18 cellular contexts compared by ENCODE assay signal in the genomic region with DNA sequence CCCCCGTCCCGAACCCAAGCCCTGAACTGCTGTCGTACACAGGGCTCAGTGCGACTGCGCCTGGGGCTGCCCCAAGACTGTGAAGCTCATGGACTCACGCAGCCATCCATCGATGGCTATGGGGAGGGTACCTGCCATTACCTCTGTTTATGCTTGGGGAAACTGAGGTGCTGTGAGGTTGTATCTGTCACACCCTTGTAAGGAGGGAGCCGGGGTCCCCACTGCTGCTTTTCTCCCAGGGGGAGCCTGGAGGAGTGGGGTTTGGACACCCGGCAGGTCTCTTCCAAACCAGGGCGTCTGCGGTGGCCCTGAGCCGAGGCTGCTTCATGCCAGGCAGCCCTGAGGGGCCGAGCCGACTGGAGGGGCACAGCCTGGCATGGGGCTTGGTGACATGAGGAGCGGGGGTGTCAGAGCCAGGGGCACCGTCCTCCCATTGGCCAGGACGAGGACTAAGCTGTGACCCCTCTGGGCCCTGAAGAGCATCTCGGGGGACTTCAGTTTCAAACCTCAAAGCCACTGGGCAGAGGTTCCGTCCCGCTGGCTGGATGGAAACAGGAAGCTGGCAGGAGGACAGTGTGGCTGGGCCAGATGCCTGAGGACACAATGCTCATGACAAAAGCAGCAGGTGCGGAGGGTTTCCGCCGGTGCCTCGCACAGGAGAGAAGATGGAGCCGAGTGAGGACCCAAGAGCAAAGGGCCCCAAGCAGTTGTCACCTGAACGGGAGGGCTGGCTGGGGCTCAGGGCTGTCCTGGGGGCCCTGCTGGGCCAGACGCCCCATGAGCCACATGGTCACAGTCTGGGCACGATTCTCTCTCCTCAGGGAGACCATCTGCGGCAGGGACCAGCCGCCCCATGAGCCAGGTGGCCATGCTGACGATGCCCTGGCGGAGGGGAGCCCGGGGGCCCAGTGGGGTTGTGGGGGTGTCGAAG. TPM values are rescaled to one million over a fixed set of nuclear protein-coding genes. Genes with fewer than 3 reads are reported as not detected.
DNase-seq lines count a peak whose midpoint lies in the region; ATAC-seq, FAIRE-seq and TF ChIP-seq lines count a peak whose summit lies in the region.
"Had no signal": no experiment of that assay in that cellular context is flagged by ENCODE, and none has a peak within 500 bp of the region (broad histone marks: within the 10 kb centered on the region; RNA-seq: fewer than 3 reads in every experiment).

No MANE protein-coding gene starts in this region.

- H3K36me3 Mint-ChIP-seq in activated naive CD8-positive, alpha-beta T cell treated with anti-CD3 and anti-CD28 coated beads for 36 hours: peaks cover 71% of the 10 kb centered on the region

- no peak for FAIRE-seq in H1 (lab: Jason Lieb, UNC)
- FAIRE-seq: colon, H54 had no signal

- no peak overlapping the region for H4K91ac ChIP-seq in H1 (replicated peaks; ENCODE audit: insufficient read length, low read length)

- no peak for TF ChIP-seq POLR2A in H1 (IDR thresholded peaks at IDR 0.05; ENCODE audit: control extremely low read depth in 1 of 2, low read depth in 2 of 2, low read length in 2 of 2)
- no peak for TF ChIP-seq POLR2A in sigmoid colon (IDR thresholded peaks at IDR 0.05)

- no peak overlapping the region for H2AK5ac ChIP-seq in H1 (ENCODE audit: low read depth, low read length)

- no peak overlapping the region for H2BK5ac ChIP-seq in H1 (ENCODE audit: low read depth, low read length)

- no peaks in the 10 kb centered on the region for H3K79me1 ChIP-seq in H1 (ENCODE audit: low read depth, low read length)

- H3K4me1 Mint-ChIP-seq in activated naive CD8-positive, alpha-beta T cell treated with anti-CD3 and anti-CD28 coated beads for 36 hours: peaks cover 32% of the 10 kb centered on the region

- H3K9ac ChIP-seq in H1 (replicated peaks in 1 of 4; ENCODE audit: extremely low read depth in 1 of 4, low read depth in 3 of 4, low read length in 3 of 4) (no peak overlapping the region), Karpas-422 (ENCODE audit: low read length) (no peak overlapping the region)

- no peak overlapping the region for H3K4ac ChIP-seq in H1 (replicated peaks; ENCODE audit: insufficient read length, low read depth, low read length)

- H2BK120ac ChIP-seq in H1 (replicated peaks; ENCODE audit: low read depth, low read length): no peak overlapping the region

- H3K4me1 ChIP-seq in H1 (replicated peaks in 1 of 4; ENCODE audit: control insufficient read depth in 3 of 4, insufficient read depth in 4 of 4, low read length in 3 of 4): peaks cover 0 to 4% (median 2%) of the 10 kb centered on the region in 4 experiments; a peak in 1 of 7 replicates
- H3K4me1 ChIP-seq in sigmoid colon: no peaks in the 10 kb centered on the region
- H3K4me1 ChIP-seq in Karpas-422 (ENCODE audit: low read length): no peaks in the 10 kb centered on the region
- H3K4me1 ChIP-seq: adrenal gland had no signal

- no peaks in the 10 kb centered on the region for H3K23me2 ChIP-seq in H1 (ENCODE audit: low read depth, low read length)

- POLR2A ChIA-PET in H1 (lab: Charles Lee; ENCODE audit: partially characterized antibody): interaction anchor here (0.9 kb wide), 2 partner anchors 13 to 15 kb away, joined by 3 to 4 read pairs; no protein-coding TSS in a partner anchor

- H3K14ac ChIP-seq in H1 (ENCODE audit: insufficient read length): no peak overlapping the region

- no peak overlapping the region for H3K4me3 ChIP-seq in H7 (ENCODE audit: insufficient read depth, low read depth, low read length)
- H3K4me3 ChIP-seq in H1 (ENCODE audit: extremely low read depth in 1 of 4, insufficient read depth in 2 of 4, low read depth in 3 of 4, low read length in 4 of 4): no peak overlapping the region
- no peak overlapping the region for H3K4me3 ChIP-seq in sigmoid colon
- H3K4me3 ChIP-seq in Karpas-422 (ENCODE audit: low read length): no peak overlapping the region
- H3K4me3 ChIP-seq: adrenal gland had no signal

- no peak overlapping the region for H3K23ac ChIP-seq in H1 (ENCODE audit: insufficient read length)

- intact Hi-C loops in sigmoid colon (cut with DNase I): no loop called here

- H2BK20ac ChIP-seq in H1 (ENCODE audit: low read length): no peak overlapping the region

- no peak overlapping the region for H3K4me3 Mint-ChIP-seq in activated naive CD8-positive, alpha-beta T cell treated with anti-CD3 and anti-CD28 coated beads for 36 hours
- H3K4me3 Mint-ChIP-seq: naive thymus-derived CD8-positive, alpha-beta T cell; stimulated activated effector memory CD8-positive, alpha-beta T cell treated with anti-CD3 and anti-CD28 coated beads, Interleukin-12 subunit alpha, Interleukin-12 subunit beta, amount 100 ng/mL, for 72 hours had no signal

- H4K20me1 ChIP-seq in H1 (replicated peaks in 1 of 2; ENCODE audit: control insufficient read depth in 1 of 2, insufficient read depth in 2 of 2, low read length in 2 of 2): no peaks in the 10 kb centered on the region
- no peaks in the 10 kb centered on the region for H4K20me1 ChIP-seq in Karpas-422 (ENCODE audit: insufficient read depth, low read depth, low read length)

- no peak overlapping the region for H3K4me2 ChIP-seq in H1 (ENCODE audit: insufficient read depth in 1 of 2, low read depth in 2 of 2, low read length in 2 of 2)
- H3K4me2 ChIP-seq in Karpas-422 (ENCODE audit: low read depth, low read length, poor library complexity, severe bottlenecking): no peak overlapping the region

- 0 out of 2 replicates have a peak overlapping the region, but pooled peaks have one; percentile 18 for H4K8ac ChIP-seq in H1 (ENCODE audit: extremely low read depth, insufficient read depth, low read length)

- no peaks in the 10 kb centered on the region for H3K9me2 ChIP-seq in Karpas-422 (replicated peaks; ENCODE audit: insufficient read depth, low read length)

- H3K56ac ChIP-seq in H1 (replicated peaks; ENCODE audit: insufficient read length, low read depth, low read length): no peak overlapping the region

- H3K27ac Mint-ChIP-seq in activated naive CD8-positive, alpha-beta T cell treated with anti-CD3 and anti-CD28 coated beads for 36 hours: no peak overlapping the region
- H3K27ac Mint-ChIP-seq: stimulated activated effector memory CD8-positive, alpha-beta T cell treated with anti-CD3 and anti-CD28 coated beads, Interleukin-12 subunit alpha, Interleukin-12 subunit beta, amount 100 ng/mL, for 72 hours had no signal

- H3K27ac ChIP-seq in H1 (ENCODE audit: low read depth, low read length) (no peak overlapping the region), sigmoid colon (no peak overlapping the region), Karpas-422 (ENCODE audit: low read length) (no peak overlapping the region)
- H3K27ac ChIP-seq: adrenal gland had no signal

- CTCF ChIA-PET in H1 (lab: Charles Lee; ENCODE audit: partially characterized antibody): interaction anchor here (0.6 to 1.8 kb wide), 7 partner anchors 8 to 48 kb away, joined by 3 to 6 read pairs (median 3); no protein-coding TSS in a partner anchor

- H3K27me3 ChIP-seq in H7 (ENCODE audit: control insufficient read depth, insufficient read depth, low read length) (no peaks in the 10 kb centered on the region), H1 (replicated peaks in 1 of 4; ENCODE audit: control insufficient read depth in 3 of 4, extremely low read depth in 1 of 4, insufficient read depth in 3 of 4, low read length in 3 of 4) (no peaks in the 10 kb centered on the region; a peak in 2 of 7 replicates), sigmoid colon (peaks cover 0 to 14% (median 0%) of the 10 kb centered on the region in 3 donors), Karpas-422 (ENCODE audit: low read length) (no peaks in the 10 kb centered on the region)
- H3K27me3 ChIP-seq: adrenal gland had no signal

- no peak for ATAC-seq in GM18858 (IDR thresholded peaks at IDR 0.05; ENCODE audit: unreplicated experiment)
- ATAC-seq: naive thymus-derived CD8-positive, alpha-beta T cell; stimulated activated effector memory CD8-positive, alpha-beta T cell treated with anti-CD3 and anti-CD28 coated beads, Interleukin-12 subunit alpha, Interleukin-12 subunit beta, amount 100 ng/mL, for 72 hours had no signal

- 0 out of 2 replicates have a peak overlapping the region, but pooled peaks have one; percentile 17 for H2BK12ac ChIP-seq in H1 (ENCODE audit: low read depth, low read length)

- H2AFZ ChIP-seq in H1 (ENCODE audit: low read length): no peak overlapping the region
- no peak overlapping the region for H2AFZ ChIP-seq in Karpas-422 (ENCODE audit: low read length)

- no peak overlapping the region for H2BK15ac ChIP-seq in H1 (ENCODE audit: low read length)

- WGBS in H1 (ENCODE audit: extremely low coverage in 1 of 2, insufficient coverage in 1 of 2, insufficient read length in 1 of 2, insufficient replicate concordance in 2 of 2, low coverage in 1 of 2, low lambda C conversion rate in 2 of 2, missing lambda C conversion rate in 1 of 2), 2 experiments: 92% methylated on average over 28 of the region's 34 CpGs; no CpG with 5 or more reads in 1 of the 2 experiments
- WGBS in sigmoid colon, 2 donors: 85 to 87% methylated on average over 34 of the region's 34 CpGs

- H4K5ac ChIP-seq in H1 (ENCODE audit: insufficient read length, low read depth, low read length): no peak overlapping the region

- H3K18ac ChIP-seq in H1 (ENCODE audit: extremely low read depth, low read length): no peak overlapping the region

- no peak for TF ChIP-seq RAD21 in H1 (IDR thresholded peaks at IDR 0.05 in 1 of 2, conservative IDR thresholded peaks at IDR 0.05 in 1 of 2; ENCODE audit: low read depth in 2 of 2, low read length in 2 of 2)

- no peaks in the 10 kb centered on the region for H3K9me3 ChIP-seq in H1 (ENCODE audit: insufficient read depth in 2 of 2, low read depth in 1 of 2, low read length in 1 of 2)
- H3K9me3 ChIP-seq in sigmoid colon: peaks cover 0 to 6% (median 4%) of the 10 kb centered on the region in 4 donors
- peaks cover 6% of the 10 kb centered on the region for H3K9me3 ChIP-seq in Karpas-422 (ENCODE audit: low read length)

- TF ChIP-seq CTCF in H1 (IDR thresholded peaks at IDR 0.05; ENCODE audit: control extremely low read depth in 1 of 3, insufficient read depth in 1 of 3, low read depth in 1 of 3, low read length in 3 of 3) (no peak), sigmoid colon (IDR thresholded peaks at IDR 0.05) (no peak)

- H3K27me3 Mint-ChIP-seq in activated naive CD8-positive, alpha-beta T cell treated with anti-CD3 and anti-CD28 coated beads for 36 hours: peaks cover 3% of the 10 kb centered on the region

- H3K9me3 Mint-ChIP-seq in activated naive CD8-positive, alpha-beta T cell treated with anti-CD3 and anti-CD28 coated beads for 36 hours: peaks cover 19% of the 10 kb centered on the region

- H3K36me3 ChIP-seq in H7 (replicated peaks; ENCODE audit: control insufficient read depth, insufficient read depth, low read length) (no peaks in the 10 kb centered on the region), H1 (ENCODE audit: control insufficient read depth in 2 of 4, insufficient read depth in 4 of 4, low read length in 3 of 4) (no peaks in the 10 kb centered on the region), sigmoid colon (no peaks in the 10 kb centered on the region), Karpas-422 (ENCODE audit: insufficient read depth, low read length) (peaks cover 8% of the 10 kb centered on the region; the same call in 1 of the 2 replicates)
- H3K36me3 ChIP-seq: adrenal gland had no signal

- TF ChIP-seq EP300 in H1 (IDR thresholded peaks at IDR 0.05; ENCODE audit: borderline replicate concordance in 1 of 2, low read depth in 2 of 2, low read length in 2 of 2) (no peak), sigmoid colon (IDR thresholded peaks at IDR 0.05) (no peak)

- no peaks in the 10 kb centered on the region for H3K79me2 ChIP-seq in H1 (ENCODE audit: control insufficient read depth in 1 of 2, insufficient read depth in 2 of 2, low read length in 2 of 2)
- H3K79me2 ChIP-seq in Karpas-422 (ENCODE audit: low read length): no peaks in the 10 kb centered on the region

- peak; percentile 27 for DNase-seq in NCI-H510A (lab: John Stamatoyannopoulos, UW)
- DNase-seq in NCI-H510A treated with DMSO at 0.1 percent for 48 hours (lab: John Stamatoyannopoulos, UW): no peak
- peak; percentile 59 for DNase-seq in H7
- DNase-seq in H1 (ENCODE audit: low read depth in 1 of 2, low spot score in 2 of 2): no peak
- DNase-seq in sigmoid colon: peak; percentile 59
- no peak for DNase-seq in activated naive CD8-positive, alpha-beta T cell treated with anti-CD3 and anti-CD28 coated beads for 36 hours
- no peak for DNase-seq in Karpas-422
- DNase-seq: activated T-cell treated with anti-CD3 and anti-CD28 coated beads for 4 hours; COR-L47; KBM-7; NCI-H187; stimulated activated CD4-positive, alpha-beta T cell treated with anti-CD3 and anti-CD28 coated beads, Interleukin-4, amount 100 ng/mL, for 24 hours had no signal

RNA-seq across cellular contexts. Expression of a gene that starts 54.4 kb away (rescaled TPM):
- 20.5 and 24.1 TPM in 2 replicates for total RNA-seq in H7 (2014; rRNA removed; shearing (Covaris generic))
- total RNA-seq in H1 (2021; fragmentation: NEBNext Ultra II Directional; extraction: Animal tissue kit (Norgen Biotek cat#: 25700)): 27.5 and 30.0 TPM in 2 replicates
- polyA plus RNA-seq in H1 (2011; rRNA removed) (14.4 and 19.5 TPM in 2 replicates), sigmoid colon (10 to 100 TPM; 18.6 to 60.9 (median 36.1) TPM)
- polyA plus RNA-seq in H1 (2011; cell fraction: cytosol; rRNA removed): 17.3 TPM
- polyA plus RNA-seq in H1 (2011; cell fraction: nucleus; rRNA removed): 38.7 TPM
- 24.9 to 34.9 TPM (median 31.8 TPM) in 4 replicates for polyA plus RNA-seq in H1 (2012, experiment 1 of 2)
- 19.3 TPM for polyA plus RNA-seq in H1 (2012, experiment 2 of 2)
- 16.3 TPM for polyA plus RNA-seq in H1 (2013, experiment 1 of 2)
- 14.9 TPM for polyA plus RNA-seq in H1 (2013, experiment 2 of 2)
- 16.7 and 19.2 TPM in 2 replicates for polyA minus RNA-seq in H1 (2011; rRNA and poly(A)+ RNA removed)
- 12.9 TPM for polyA minus RNA-seq in H1 (2011; cell fraction: cytosol; rRNA and poly(A)+ RNA removed)
- 14.7 TPM for polyA minus RNA-seq in H1 (2011; cell fraction: nucleus; rRNA and poly(A)+ RNA removed)
- total RNA-seq in sigmoid colon: 10 to 100 TPM; 45.7 to 68.7 (median 48.5) TPM
- total RNA-seq in activated naive CD8-positive, alpha-beta T cell treated with anti-CD3 and anti-CD28 coated beads for 36 hours: 10 to 100 TPM; 58.2 to 61.2 TPM
- 24.4 and 39.8 TPM in 2 replicates for total RNA-seq in Karpas-422 (2014; rRNA removed; shearing (Covaris generic); ENCODE audit: low replicate concordance)

Comparison
In these comparisons a context has a peak if more than half of its experiments do, and no peak if none do; other contexts are left out.
1. DNase-seq: peak in NCI-H510A (single experiment), H7 (single experiment) and sigmoid colon (single experiment); none in NCI-H510A treated with DMSO at 0.1 percent for 48 hours (single experiment), H1 (0 of 2), activated naive CD8-positive, alpha-beta T cell treated with anti-CD3 and anti-CD28 coated beads for 36 hours (single experiment) and Karpas-422 (single experiment).